In genomic region chr20:31842471-31843157, GRCh38 we compare ENCODE assay signal across 10 cellular contexts. TPM values are rescaled to one million over a fixed set of nuclear protein-coding genes. Genes with fewer than 3 reads are reported as not detected.
DNase-seq lines count a peak whose midpoint lies in the region; ATAC-seq, FAIRE-seq and TF ChIP-seq lines count a peak whose summit lies in the region.
"Had no signal": no experiment of that assay in that cellular context is flagged by ENCODE, and none has a peak within 500 bp of the region (broad histone marks: within the 10 kb centered on the region; RNA-seq: fewer than 3 reads in every experiment).

No MANE protein-coding gene starts in this region.

- H3K27me3 ChIP-seq in heart right ventricle (peaks cover 0 to 4% (median 0%) of the 10 kb centered on the region in 7 donors), small intestine (ENCODE audit: control insufficient read depth in 2 of 2, insufficient read depth in 2 of 2, low read length in 2 of 2) (no peaks in the 10 kb centered on the region)

- H3K27me3 Mint-ChIP-seq in WTC11 (ENCODE audit: low read depth), result no peaks in the 10 kb centered on the region
- no peaks in the 10 kb centered on the region for H3K27me3 Mint-ChIP-seq in osteocyte (ENCODE audit: unreplicated experiment)

- POLR2A ChIA-PET in WTC11 (lab: Charles Lee), result no interaction called here

- H3K9me3 Mint-ChIP-seq in WTC11 (no peaks in the 10 kb centered on the region), osteocyte (ENCODE audit: unreplicated experiment) (no peaks in the 10 kb centered on the region)
- H3K9me3 Mint-ChIP-seq: stimulated activated effector memory CD8-positive, alpha-beta T cell treated with anti-CD3 and anti-CD28 coated beads, Interleukin-12 subunit alpha, Interleukin-12 subunit beta, amount 100 ng/mL, for 72 hours had no signal

- H3K36me3 ChIP-seq in heart right ventricle (no peaks in the 10 kb centered on the region), small intestine (ENCODE audit: control insufficient read depth in 2 of 2, insufficient read depth in 2 of 2, low read length in 2 of 2) (no peaks in the 10 kb centered on the region)

- CTCF ChIA-PET in WTC11 (lab: Charles Lee), result interaction anchor here (0.6 to 2.4 kb wide), 5 partner anchors 8 to 540 kb away, joined by 3 to 20 read pairs (median 7); no protein-coding TSS in a partner anchor

- H3K36me3 Mint-ChIP-seq in WTC11, result no peaks in the 10 kb centered on the region
- no peaks in the 10 kb centered on the region for H3K36me3 Mint-ChIP-seq in osteocyte (ENCODE audit: unreplicated experiment)
- H3K36me3 Mint-ChIP-seq: stimulated activated effector memory CD8-positive, alpha-beta T cell treated with anti-CD3 and anti-CD28 coated beads, Interleukin-12 subunit alpha, Interleukin-12 subunit beta, amount 100 ng/mL, for 72 hours had no signal

- peak; percentile 62 for DNase-seq in AG20443 (ENCODE audit: low spot score)
- no peak for DNase-seq in WTC11 (ENCODE audit: low spot score)
- peak; percentile 76 to 84 for DNase-seq in heart right ventricle
- DNase-seq in osteocyte (ENCODE audit: extremely low spot score, unreplicated experiment), result no peak
- DNase-seq in small intestine, result no peak
- DNase-seq in GM19238 (ENCODE audit: insufficient read length, low spot score), result no peak
- DNase-seq in dedifferentiated amniotic fluid mesenchymal stem cell (ENCODE audit: extremely low spot score), result no peak

- intact Hi-C loops in heart right ventricle (cut with DNase I), result loop anchor here in 1 of 10 donors (10.0 kb wide), 1 partner anchor 242 kb away; no protein-coding TSS in a partner anchor

- H3K27ac ChIP-seq in heart right ventricle (peak overlapping the region; percentile 37 to 91 (median 78)), small intestine (ENCODE audit: low read depth in 1 of 2, low read length in 1 of 2) (peak overlapping the region in 1 of 2 donors; percentile 0)
- H3K27ac ChIP-seq: parathyroid adenoma had no signal

- no peak for FAIRE-seq in small intestine (lab: Jason Lieb, UNC)

- peak; percentile 26 for ATAC-seq in WTC11
- peak; percentile 66 to 86 (median 74) for ATAC-seq in heart right ventricle
- ATAC-seq in HG03196 (IDR thresholded peaks at IDR 0.05; ENCODE audit: unreplicated experiment), result no peak
- ATAC-seq: stimulated activated effector memory CD8-positive, alpha-beta T cell treated with anti-CD3 and anti-CD28 coated beads, Interleukin-12 subunit alpha, Interleukin-12 subunit beta, amount 100 ng/mL, for 72 hours had no signal

- H3K9me3 ChIP-seq in heart right ventricle (no peaks in the 10 kb centered on the region), small intestine (ENCODE audit: control insufficient read depth, low read depth) (no peaks in the 10 kb centered on the region)

- TF ChIP-seq CTCF in WTC11 (IDR thresholded peaks at IDR 0.05) (no peak), heart right ventricle (IDR thresholded peaks at IDR 0.05) (no peak), osteocyte (IDR thresholded peaks at IDR 0.05) (no peak)

- no peak overlapping the region for H3K27ac Mint-ChIP-seq in WTC11
- H3K27ac Mint-ChIP-seq in osteocyte (ENCODE audit: unreplicated experiment), result peak overlapping the region; percentile 94
- H3K27ac Mint-ChIP-seq: stimulated activated effector memory CD8-positive, alpha-beta T cell treated with anti-CD3 and anti-CD28 coated beads, Interleukin-12 subunit alpha, Interleukin-12 subunit beta, amount 100 ng/mL, for 72 hours had no signal

- H3K4me1 ChIP-seq in heart right ventricle (peaks cover 6 to 78% (median 35%) of the 10 kb centered on the region in 9 donors), small intestine (ENCODE audit: control insufficient read depth in 2 of 2, insufficient read depth in 1 of 2, low read depth in 1 of 2, low read length in 1 of 2) (no peaks in the 10 kb centered on the region)

- H3K4me1 Mint-ChIP-seq in WTC11 (peaks cover 25% of the 10 kb centered on the region), osteocyte (ENCODE audit: unreplicated experiment) (peaks cover 46% of the 10 kb centered on the region)
- H3K4me1 Mint-ChIP-seq: stimulated activated effector memory CD8-positive, alpha-beta T cell treated with anti-CD3 and anti-CD28 coated beads, Interleukin-12 subunit alpha, Interleukin-12 subunit beta, amount 100 ng/mL, for 72 hours had no signal

- WGBS in heart right ventricle, 2 donors, result 45 to 58% methylated on average over 12 of the region's 12 CpGs
- 57 to 69% (median 66%) methylated on average over 12 of the region's 12 CpGs for WGBS in small intestine, 3 donors

- no peak overlapping the region for H3K4me3 Mint-ChIP-seq in WTC11
- peak overlapping the region; percentile 67 for H3K4me3 Mint-ChIP-seq in osteocyte (ENCODE audit: unreplicated experiment)
- H3K4me3 Mint-ChIP-seq: stimulated activated effector memory CD8-positive, alpha-beta T cell treated with anti-CD3 and anti-CD28 coated beads, Interleukin-12 subunit alpha, Interleukin-12 subunit beta, amount 100 ng/mL, for 72 hours had no signal

- H3K4me3 ChIP-seq in heart right ventricle (peak overlapping the region in 8 of 10 donors; percentile 31 to 63 (median 54)), small intestine (ENCODE audit: low read depth in 1 of 2, low read length in 2 of 2) (no peak overlapping the region)

TF ChIP-seq in WTC11, 78 proteins besides CTCF, POLR2A, EP300 and RAD21 (continues in another document):
- TF ChIP-seq FOXK1 (CRISPR knock-in tag; IDR thresholded peaks at IDR 0.05) (no peak), IRF2 (CRISPR knock-in tag; IDR thresholded peaks at IDR 0.05; ENCODE audit: borderline replicate concordance, low read depth) (no peak), PRDM15 (CRISPR knock-in tag; IDR thresholded peaks at IDR 0.05) (no peak), ZSCAN18 (CRISPR knock-in tag; IDR thresholded peaks at IDR 0.05) (no peak)

RNA-seq across cellular contexts. Expression of gene FOXS1, which starts 2.8 kb away (rescaled TPM):
- not detected in 3 replicates for total RNA-seq in WTC11 (2021)
- 1 to 10 TPM; 1.4 to 6.5 (median 2.5) TPM for total RNA-seq in heart right ventricle
- 1 to 10 TPM; 6.0 to 7.5 TPM for polyA plus RNA-seq in heart right ventricle
- total RNA-seq in osteocyte, result 11.8 and 13.6 TPM in 2 replicates
- polyA plus RNA-seq in small intestine, result 1 to 10 TPM in 1 of 3 donors, not detected in 2; 1.2 TPM

RNA-seq across cellular contexts. Expression of gene MYLK2, which starts 23.5 kb away (rescaled TPM):
- total RNA-seq in WTC11 (2021), result 0.11 to 0.28 TPM in 2 of 3 replicates, not detected in the other
- total RNA-seq in heart right ventricle, result 1 to 10 TPM in 1 of 10 donors, under 1 TPM in 8, not detected in 1; 0.06 to 2.1 (median 0.28) TPM
- polyA plus RNA-seq in heart right ventricle, result under 1 TPM in 1 of 2 donors, not detected in 1; 0.16 TPM
- total RNA-seq in osteocyte, result 0.10 and 0.27 TPM in 2 replicates
- under 1 TPM in 2 of 3 donors, not detected in 1; 0.27 to 0.28 TPM for polyA plus RNA-seq in small intestine

RNA-seq across cellular contexts. Expression of gene DUSP15, which starts 27.7 kb away (rescaled TPM):
- total RNA-seq in WTC11 (2021), result 1.7 to 2.4 TPM (median 2.0 TPM) in 3 replicates
- 1 to 10 TPM; 1.7 to 7.2 (median 5.0) TPM for total RNA-seq in heart right ventricle
- 1 to 10 TPM in 1 of 2 donors, under 1 TPM in 1; 0.90 to 6.0 TPM for polyA plus RNA-seq in heart right ventricle
- 2.1 and 3.2 TPM in 2 replicates for total RNA-seq in osteocyte
- polyA plus RNA-seq in small intestine, result 1 to 10 TPM in 2 of 3 donors, not detected in 1; 1.4 to 2.9 TPM

RNA-seq across cellular contexts. Expression of gene TTLL9, which starts 27.8 kb away (rescaled TPM):
- 0.39 TPM in 1 of 3 replicates, not detected in the others for total RNA-seq in WTC11 (2021)
- total RNA-seq in heart right ventricle, result under 1 TPM in 1 of 10 donors, not detected in 9; 0.15 TPM
- polyA plus RNA-seq in heart right ventricle, result under 1 TPM; 0.03 to 0.07 TPM
- total RNA-seq in osteocyte, result 0.18 and 0.24 TPM in 2 replicates
- under 1 TPM in 1 of 3 donors, not detected in 2; 0.07 TPM for polyA plus RNA-seq in small intestine

Comparison
In these comparisons a context has a peak if more than half of its experiments do, and no peak if none do; other contexts are left out.
1. DNase-seq: peak in AG20443 (single experiment) and heart right ventricle (2 of 2); none in WTC11 (single experiment), osteocyte (single experiment), small intestine (single experiment), GM19238 (single experiment) and dedifferentiated amniotic fluid mesenchymal stem cell (single experiment).
2. H3K4me3 ChIP-seq: peak in heart right ventricle (8 of 10); none in small intestine (0 of 2).